Comparison of ENCODE assay signal across 26 cellular contexts in genomic region chr2:26472821-26473655, GRCh38. TPM values are rescaled to one million over a fixed set of nuclear protein-coding genes. Genes with fewer than 3 reads are reported as not detected.
"Had no signal": no experiment of that assay in that cellular context is flagged by ENCODE, and none has a peak within 500 bp of the region (broad histone marks: within the 10 kb centered on the region; RNA-seq: fewer than 3 reads in every experiment).

No MANE protein-coding gene starts in this region.

- H3K27me3 ChIP-seq: esophagus muscularis mucosa, foreskin keratinocyte, heart right ventricle, neural progenitor cell, pancreas, testis, tibial artery had no signal

- ATAC-seq: foreskin keratinocyte; heart right ventricle; mucosa of descending colon; natural killer cell treated with Interleukin-12 subunit alpha and Interleukin-12 subunit beta and Interleukin-15 and Interleukin-18, amount 100 ng/mL, for 72 hours; pancreas; sciatic nerve; stimulated activated memory B cell treated with anti-CD40 and anti-IgM and Interleukin-4, amounts not matched to agents 10 μg/mL and 1 μg/mL and 100 μg/mL, for 72 hours; stimulated activated naive CD8-positive, alpha-beta T cell treated with anti-CD3 and anti-CD28 coated beads, Interleukin-15, Interleukin-2, amounts not matched to agents 100 U/mL and 50 U/mL, for 24 hours had no signal

- H3K9me3 ChIP-seq: pancreas, testis had no signal

- H3K4me2 ChIP-seq: neural progenitor cell, smooth muscle cell had no signal

- H3K36me3 ChIP-seq: esophagus muscularis mucosa, heart right ventricle, neural progenitor cell, pancreas, tibial artery had no signal

- H2AFZ ChIP-seq: neural progenitor cell had no signal

- H3K4me1 ChIP-seq: foreskin keratinocyte, pancreas, testis had no signal

- H3K9ac ChIP-seq: neural progenitor cell had no signal

- H3K4me3 ChIP-seq: coronary artery, esophagus muscularis mucosa, heart right ventricle, mucosa of descending colon, neural progenitor cell, pancreas, smooth muscle cell, testis, tibial artery had no signal

- DNase-seq: effector memory CD4-positive, alpha-beta T cell; foreskin keratinocyte; glutamatergic neuron; heart right ventricle; hippocampal formation; immature natural killer cell; mesenchymal stem cell; naive B cell; occipital lobe; stimulated activated CD4-positive, alpha-beta T cell treated with anti-CD3 and anti-CD28 coated beads, Interleukin-4, amount 100 ng/mL, for 4 hours; stimulated activated naive CD8-positive, alpha-beta T cell treated with anti-CD3 and anti-CD28 coated beads, Interleukin-15, Interleukin-2, amounts not matched to agents 100 U/mL and 50 U/mL, for 24 hours; substantia nigra; testis; tibial artery had no signal

- FAIRE-seq: endothelial cell of umbilical vein, pancreas had no signal

- H3K27ac ChIP-seq: coronary artery, esophagus muscularis mucosa, foreskin keratinocyte, heart right ventricle, neural progenitor cell, pancreas, testis, tibial artery had no signal

RNA-seq across cellular contexts. Expression of gene OTOF, which starts 4.9 kb away (rescaled TPM):
- total RNA-seq: epithelial cell of proximal tubule, fibroblast of lung, foreskin keratinocyte, smooth muscle cell had no signal
- polyA plus RNA-seq: fibroblast of lung, foreskin keratinocyte had no signal
